29 cellular contexts compared by ENCODE assay signal in the genomic region with DNA sequence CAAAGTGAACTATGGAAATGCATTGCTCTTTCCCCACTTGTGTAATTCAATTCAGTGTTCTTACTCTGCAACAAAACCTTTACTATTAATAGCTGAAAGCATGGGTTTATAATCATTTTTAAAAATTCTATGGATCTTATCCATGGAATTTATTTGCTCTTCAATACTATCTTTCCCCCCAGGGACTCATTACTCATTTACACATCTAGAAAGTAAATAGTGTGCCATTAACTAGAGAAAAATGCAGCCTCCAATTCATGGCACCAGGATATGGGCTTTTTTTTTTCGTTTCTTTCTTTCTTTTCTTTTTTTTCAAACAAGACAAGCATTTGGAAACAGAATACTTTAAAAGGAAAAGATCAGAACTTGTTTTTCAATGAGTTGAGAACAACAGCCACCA.
A peak's percentile ranks its signal among the peaks of the same experiment; 100 is the strongest.
DNase-seq lines count a peak whose midpoint lies in the region; ATAC-seq and TF ChIP-seq lines count a peak whose summit lies in the region.
"Had no signal": no experiment of that assay in that cellular context is flagged by ENCODE, and none has a peak within 500 bp of the region (broad histone marks: within the 10 kb centered on the region; RNA-seq: fewer than 3 reads in every experiment).

No MANE protein-coding gene starts in this region.

- H3K36me3 ChIP-seq in HUES6 (ENCODE audit: control insufficient read depth, insufficient read depth, low read length) (no peaks in the 10 kb centered on the region), body of pancreas (replicated peaks in 1 of 2; ENCODE audit: insufficient read depth in 1 of 2, low read depth in 2 of 2) (no peaks in the 10 kb centered on the region)
- H3K36me3 ChIP-seq: BE2C, gastroesophageal sphincter, HAP-1, neural progenitor cell, thyroid gland had no signal

- TF ChIP-seq POLR2A in body of pancreas (IDR thresholded peaks at IDR 0.05) = no peak

- DNase-seq in body of pancreas (no peak), mesothelial cell of epicardium (ENCODE audit: low spot score in 2 of 2, unreplicated experiment in 2 of 2) (no peak), epidermal melanocyte (ENCODE audit: insufficient read length, low spot score) (no peak), SIG-M5 treated with dmso at 0.1 percent for 504 hours (lab: John Stamatoyannopoulos, UW; ENCODE audit: unreplicated experiment) (no peak)
- no peak for DNase-seq in activated T-cell treated with anti-CD3 and anti-CD28 coated beads, Interleukin-2, amount 50 U/mL, for 24 hours
- no peak for DNase-seq in effector CD4-positive, alpha-beta T cell
- DNase-seq: activated CD4-positive, alpha-beta T cell treated with anti-CD3 and anti-CD28 coated beads, Interleukin-2, amount 50 U/mL, for 1 hour; activated effector memory CD4-positive, alpha-beta T cell treated with anti-CD3 and anti-CD28 coated beads, Interleukin-2, amount 50 U/mL, for 16 hours; activated naive CD8-positive, alpha-beta T cell treated with anti-CD3 and anti-CD28 coated beads, Interleukin-2, amount 10 ng/mL, durations not matched to agents 7 days and 5 days; activated T-cell treated with anti-CD3 and anti-CD28 coated beads, Interleukin-2, amount 50 U/mL, for 1 hour; BE2C; CD8-positive, alpha-beta memory T cell; left cardiac atrium; MM.1S; NCI-H1105 treated with DMSO at 0.1 percent for 48 hours; NCI-H2029 treated with DMSO at 0.1 percent for 48 hours; stimulated activated CD4-positive, alpha-beta T cell treated with anti-CD3 and anti-CD28 coated beads, Interleukin-12 subunit alpha, Interleukin-12 subunit beta, amount 100 ng/mL, for 4 hours; stimulated activated CD4-positive, alpha-beta T cell treated with anti-CD3 and anti-CD28 coated beads, Interleukin-2, amount 100 ng/mL, for 48 hours; T-cell; thyroid gland had no signal

- no peaks in the 10 kb centered on the region for H3K27me3 ChIP-seq in HUES6 (ENCODE audit: control insufficient read depth, insufficient read depth, low read length)
- H3K27me3 ChIP-seq in body of pancreas = no peaks in the 10 kb centered on the region
- H3K27me3 ChIP-seq: BE2C, gastroesophageal sphincter, neural progenitor cell, thyroid gland had no signal

- 7 to 12% methylated on average over 1 of the region's 1 CpG for WGBS in body of pancreas, 2 donors

- H3K4me3 Mint-ChIP-seq in mesothelial cell of epicardium = no peak overlapping the region
- no peak overlapping the region for H3K4me3 Mint-ChIP-seq in activated T-cell treated with anti-CD3 and anti-CD28 coated beads, Interleukin-2, amount 50 U/mL, for 24 hours
- H3K4me3 Mint-ChIP-seq: activated naive CD8-positive, alpha-beta T cell treated with anti-CD3 and anti-CD28 coated beads, Interleukin-2, amount 10 ng/mL, durations not matched to agents 7 days and 5 days; CD8-positive, alpha-beta memory T cell; central memory CD8-positive, alpha-beta T cell; dendritic cell treated with granulocyte-macrophage colony-stimulating factor and Interleukin-4, amounts not matched to agents 40 ng/mL and 50 ng/mL, for 4 days; neural progenitor cell; T-cell had no signal

- peak overlapping the region; percentile 54 for H3K27ac Mint-ChIP-seq in mesothelial cell of epicardium
- no peak overlapping the region for H3K27ac Mint-ChIP-seq in activated T-cell treated with anti-CD3 and anti-CD28 coated beads, Interleukin-2, amount 50 U/mL, for 24 hours
- H3K27ac Mint-ChIP-seq: activated naive CD8-positive, alpha-beta T cell treated with anti-CD3 and anti-CD28 coated beads, Interleukin-2, amount 10 ng/mL, durations not matched to agents 7 days and 5 days; CD8-positive, alpha-beta memory T cell; dendritic cell treated with granulocyte-macrophage colony-stimulating factor and Interleukin-4, amounts not matched to agents 40 ng/mL and 50 ng/mL, for 4 days; neural progenitor cell; T-cell had no signal

- H3K4me1 Mint-ChIP-seq in mesothelial cell of epicardium = peaks cover 67% of the 10 kb centered on the region
- no peaks in the 10 kb centered on the region for H3K4me1 Mint-ChIP-seq in activated T-cell treated with anti-CD3 and anti-CD28 coated beads, Interleukin-2, amount 50 U/mL, for 24 hours (ENCODE audit: low read depth)
- H3K4me1 Mint-ChIP-seq: activated naive CD8-positive, alpha-beta T cell treated with anti-CD3 and anti-CD28 coated beads, Interleukin-2, amount 10 ng/mL, durations not matched to agents 7 days and 5 days; CD8-positive, alpha-beta memory T cell; central memory CD8-positive, alpha-beta T cell; T-cell had no signal

- H3K9ac ChIP-seq in HUES6 (ENCODE audit: low read length) = no peak overlapping the region
- H3K9ac ChIP-seq: neural progenitor cell had no signal

- intact Hi-C loops in body of pancreas (cut with DNase I) = no loop called here

- peak overlapping the region; percentile 41 for H3K27ac ChIP-seq in 22Rv1
- peak overlapping the region; percentile 49; the same call in 1 of the 2 replicates for H3K27ac ChIP-seq in HUES6 (ENCODE audit: low read depth, low read length)
- H3K27ac ChIP-seq in body of pancreas = peak overlapping the region in 3 of 4 donors; percentile 52 to 72 (median 71)
- H3K27ac ChIP-seq: gastroesophageal sphincter, neural progenitor cell, RWPE1, thyroid gland had no signal

- H3K9me3 ChIP-seq in HUES6 (ENCODE audit: control insufficient read depth, insufficient read depth, low read depth, low read length) = no peaks in the 10 kb centered on the region
- H3K9me3 ChIP-seq in body of pancreas = no peaks in the 10 kb centered on the region
- H3K9me3 ChIP-seq: BE2C, gastroesophageal sphincter, HAP-1, thyroid gland had no signal

- no peak for ATAC-seq in body of pancreas
- ATAC-seq: gastroesophageal sphincter, left cardiac atrium, sciatic nerve, T-cell had no signal

- no peaks in the 10 kb centered on the region for H3K27me3 Mint-ChIP-seq in mesothelial cell of epicardium (ENCODE audit: low read depth)
- H3K27me3 Mint-ChIP-seq in activated T-cell treated with anti-CD3 and anti-CD28 coated beads, Interleukin-2, amount 50 U/mL, for 24 hours = no peaks in the 10 kb centered on the region
- H3K27me3 Mint-ChIP-seq: activated naive CD8-positive, alpha-beta T cell treated with anti-CD3 and anti-CD28 coated beads, Interleukin-2, amount 10 ng/mL, durations not matched to agents 7 days and 5 days; central memory CD8-positive, alpha-beta T cell; dendritic cell treated with granulocyte-macrophage colony-stimulating factor and Interleukin-4, amounts not matched to agents 40 ng/mL and 50 ng/mL, for 4 days; T-cell had no signal

- TF ChIP-seq CTCF in 22Rv1 (IDR thresholded peaks at IDR 0.05) = no peak
- no peak for TF ChIP-seq CTCF in body of pancreas (IDR thresholded peaks at IDR 0.05)
- no peak for TF ChIP-seq CTCF in mesothelial cell of epicardium (IDR thresholded peaks at IDR 0.05; ENCODE audit: unreplicated experiment)

- H3K4me3 ChIP-seq in HUES6 (ENCODE audit: low read depth, low read length) (no peak overlapping the region), body of pancreas (no peak overlapping the region)
- H3K4me3 ChIP-seq: gastroesophageal sphincter, HAP-1, neural progenitor cell, thyroid gland had no signal

- H3K4me1 ChIP-seq in HUES6 (ENCODE audit: control insufficient read depth, insufficient read depth, low read length) (peaks cover 25% of the 10 kb centered on the region), body of pancreas (peaks cover 73% of the 10 kb centered on the region)
- H3K4me1 ChIP-seq: gastroesophageal sphincter had no signal

- no peaks in the 10 kb centered on the region for H3K36me3 Mint-ChIP-seq in mesothelial cell of epicardium
- no peaks in the 10 kb centered on the region for H3K36me3 Mint-ChIP-seq in activated T-cell treated with anti-CD3 and anti-CD28 coated beads, Interleukin-2, amount 50 U/mL, for 24 hours (ENCODE audit: low read depth)
- H3K36me3 Mint-ChIP-seq: activated naive CD8-positive, alpha-beta T cell treated with anti-CD3 and anti-CD28 coated beads, Interleukin-2, amount 10 ng/mL, durations not matched to agents 7 days and 5 days; CD8-positive, alpha-beta memory T cell; neural progenitor cell; T-cell had no signal

- no peaks in the 10 kb centered on the region for H3K9me3 Mint-ChIP-seq in mesothelial cell of epicardium
- H3K9me3 Mint-ChIP-seq in activated T-cell treated with anti-CD3 and anti-CD28 coated beads, Interleukin-2, amount 50 U/mL, for 24 hours = no peaks in the 10 kb centered on the region
- H3K9me3 Mint-ChIP-seq: activated naive CD8-positive, alpha-beta T cell treated with anti-CD3 and anti-CD28 coated beads, Interleukin-2, amount 10 ng/mL, durations not matched to agents 7 days and 5 days; CD8-positive, alpha-beta memory T cell; central memory CD8-positive, alpha-beta T cell; dendritic cell treated with granulocyte-macrophage colony-stimulating factor and Interleukin-4, amounts not matched to agents 40 ng/mL and 50 ng/mL, for 4 days; neural progenitor cell; T-cell had no signal
